ENCODE assay signal across 14 cellular contexts in genomic region chr18:9619545-9619944, GRCh38. TPM values are rescaled to one million over a fixed set of nuclear protein-coding genes. Genes with fewer than 3 reads are reported as not detected.
A peak's percentile ranks its signal among the peaks of the same experiment; 100 is the strongest.
DNase-seq lines count a peak whose midpoint lies in the region; ATAC-seq, FAIRE-seq and TF ChIP-seq lines count a peak whose summit lies in the region.
"Had no signal": no experiment of that assay in that cellular context is flagged by ENCODE, and none has a peak within 500 bp of the region (broad histone marks: within the 10 kb centered on the region; RNA-seq: fewer than 3 reads in every experiment).

No MANE protein-coding gene starts in this region.

- H3K36me3 Mint-ChIP-seq in astrocyte (ENCODE audit: low read depth, unreplicated experiment) = no peaks in the 10 kb centered on the region
- H3K36me3 Mint-ChIP-seq: memory B cell had no signal

- H3K27ac ChIP-seq in astrocyte (ENCODE audit: low read depth, low read length) = peak overlapping the region; percentile 52

- no peak overlapping the region for H2AFZ ChIP-seq in astrocyte (ENCODE audit: low read depth, low read length)

- DNase-seq in Caki2 (ENCODE audit: low read depth) = peak; percentile 59
- DNase-seq in LHCN-M2 (ENCODE audit: low read depth) = peak; percentile 57
- DNase-seq in astrocyte (ENCODE audit: low read depth) = peak; percentile 92
- peak; percentile 30 for DNase-seq in kidney glomerular epithelial cell (lab: John Stamatoyannopoulos, UW)
- no peak for DNase-seq in AG08395 (ENCODE audit: low spot score)
- no peak for DNase-seq in NCI-H510A (lab: John Stamatoyannopoulos, UW)
- DNase-seq: activated naive CD4-positive, alpha-beta T cell; DMS79; erythroblast; NCI-H345 had no signal

- TF ChIP-seq CTCF in astrocyte (IDR thresholded peaks at IDR 0.05; ENCODE audit: insufficient read depth, low read depth, low read length) = no peak

- H3K4me2 ChIP-seq in astrocyte (ENCODE audit: low read length) = peak overlapping the region; percentile 75

- no peaks in the 10 kb centered on the region for H3K9me3 ChIP-seq in astrocyte (ENCODE audit: insufficient read depth, low read depth, low read length)

- no peaks in the 10 kb centered on the region for H3K9me3 Mint-ChIP-seq in astrocyte (ENCODE audit: unreplicated experiment)
- H3K9me3 Mint-ChIP-seq: memory B cell had no signal

- ATAC-seq in HG02623 (IDR thresholded peaks at IDR 0.05; ENCODE audit: unreplicated experiment) (no peak), GM18505 (IDR thresholded peaks at IDR 0.05; ENCODE audit: unreplicated experiment) (no peak)
- ATAC-seq: sciatic nerve had no signal

- H3K27me3 ChIP-seq in astrocyte (ENCODE audit: insufficient read depth, low read length) = no peaks in the 10 kb centered on the region

- peaks cover 26% of the 10 kb centered on the region for H3K4me1 Mint-ChIP-seq in astrocyte (ENCODE audit: low read depth, unreplicated experiment)

- H3K9ac ChIP-seq in astrocyte (ENCODE audit: low read length) = peak overlapping the region; percentile 50

- no peak for TF ChIP-seq POLR2A in GM18505 (IDR thresholded peaks at IDR 0.05; ENCODE audit: borderline replicate concordance, extremely low read depth, insufficient read depth, insufficient read length)

- peaks cover 10% of the 10 kb centered on the region for H3K79me2 ChIP-seq in astrocyte (ENCODE audit: insufficient read depth, low read length)

- H3K27ac Mint-ChIP-seq in astrocyte (ENCODE audit: unreplicated experiment) = peak overlapping the region; percentile 75
- H3K27ac Mint-ChIP-seq: memory B cell had no signal

- in situ Hi-C loops in Caki2 (cut with HindIII; ENCODE audit: low pct_unique_long_range_greater_than_20kb, low sequenced_read_pairs) = no loop called here

- H3K27me3 Mint-ChIP-seq in astrocyte (ENCODE audit: low read depth, unreplicated experiment) = no peaks in the 10 kb centered on the region
- H3K27me3 Mint-ChIP-seq: memory B cell had no signal

- no peak for FAIRE-seq in astrocyte (lab: Jason Lieb, UNC)

- peaks cover 24% of the 10 kb centered on the region for H3K4me1 ChIP-seq in astrocyte (ENCODE audit: insufficient read depth, low read length)

- no peak overlapping the region for H3K4me3 ChIP-seq in astrocyte (ENCODE audit: insufficient read depth, low read depth, low read length)

- H3K4me3 Mint-ChIP-seq in astrocyte (ENCODE audit: unreplicated experiment) = no peak overlapping the region
- H3K4me3 Mint-ChIP-seq: memory B cell had no signal

- H3K36me3 ChIP-seq in astrocyte (ENCODE audit: insufficient read depth, low read length) = no peaks in the 10 kb centered on the region

- H4K20me1 ChIP-seq in astrocyte (ENCODE audit: insufficient read depth, low read length) = no peaks in the 10 kb centered on the region

RNA-seq across cellular contexts. Expression of gene PPP4R1, which starts 5.2 kb away (rescaled TPM):
- total RNA-seq in Caki2 (2014; rRNA removed; shearing (Covaris generic); ENCODE audit: low replicate concordance) = 47.3 and 51.0 TPM in 2 replicates
- total RNA-seq in LHCN-M2 (2014; rRNA removed) (107 and 109 TPM in 2 replicates), astrocyte (131 and 132 TPM in 2 replicates)
- 46.8 TPM for polyA plus RNA-seq in LHCN-M2 (2012)

Comparison
In these comparisons a context has a peak if more than half of its experiments do, and no peak if none do; other contexts are left out.
1. DNase-seq: peak in Caki2 (single experiment), LHCN-M2 (single experiment), astrocyte (single experiment) and kidney glomerular epithelial cell (single experiment); none in AG08395 (single experiment) and NCI-H510A (single experiment).